In genomic region chr14:106618480-106618951, GRCh38 we compare ENCODE assay signal across 8 cellular contexts.
DNase-seq lines count a peak whose midpoint lies in the region; ATAC-seq and TF ChIP-seq lines count a peak whose summit lies in the region.
"Not testable (repeated sequence)": the region's sequence is repeated elsewhere in the genome, so short reads cannot be mapped to it uniquely, and the experiment has no call there.

No MANE protein-coding gene starts in this region.

- H3K36me3 Mint-ChIP-seq in CD8-positive, alpha-beta T cell; neural progenitor cell: not testable (repeated sequence)

- CTCF ChIA-PET in CD8-positive, alpha-beta T cell (lab: Charles Lee) = interaction anchor here (0.6 to 1.3 kb wide), 8 partner anchors 8 to 32 kb away, joined by 3 to 7 read pairs (median 4); no protein-coding TSS in a partner anchor

- not testable (repeated sequence) for H3K27ac ChIP-seq in CD8-positive, alpha-beta T cell (ENCODE audit: low read depth, low read length); neural progenitor cell

- peak; percentile 80 for ATAC-seq in CD8-positive, alpha-beta T cell

- intact Hi-C loops in CD8-positive, alpha-beta T cell (cut with DNase I, micrococcal nuclease) = not testable (repeated sequence)

- not testable (repeated sequence) for H3K9me3 Mint-ChIP-seq in CD8-positive, alpha-beta T cell
- peaks cover 44% of the 10 kb centered on the region for H3K9me3 Mint-ChIP-seq in neural progenitor cell

- H3K4me1 ChIP-seq in CD8-positive, alpha-beta T cell (ENCODE audit: insufficient read depth, low read length); neural progenitor cell: not testable (repeated sequence)

- H3K27me3 Mint-ChIP-seq in CD8-positive, alpha-beta T cell (ENCODE audit: low read depth) = peaks cover 32% of the 10 kb centered on the region
- H3K27me3 Mint-ChIP-seq in neural progenitor cell (ENCODE audit: insufficient read depth, low read depth) = peaks cover 12% of the 10 kb centered on the region

- not testable (repeated sequence) for H3K79me2 ChIP-seq in neural progenitor cell (ENCODE audit: low read depth)

- H3K9ac ChIP-seq in neural progenitor cell = not testable (repeated sequence)

- TF ChIP-seq CTCF in CD8-positive, alpha-beta T cell (IDR thresholded peaks at IDR 0.05) = peak; percentile 92
- TF ChIP-seq CTCF in HFF-Myc (IDR thresholded peaks at IDR 0.05; ENCODE audit: low read depth, low read length, missing control alignments) = peak; percentile 62
- TF ChIP-seq CTCF in fibroblast of mammary gland (conservative IDR thresholded peaks at IDR 0.05; ENCODE audit: control insufficient read depth, insufficient read depth, low read depth, low read length) = peak; percentile 21
- TF ChIP-seq CTCF in neural progenitor cell (IDR thresholded peaks at IDR 0.05) = peak; percentile 42

- H3K27ac Mint-ChIP-seq in CD8-positive, alpha-beta T cell; neural progenitor cell: not testable (repeated sequence)

- not testable (repeated sequence) for H3K27me3 ChIP-seq in CD8-positive, alpha-beta T cell (ENCODE audit: insufficient read depth, low read length); neural progenitor cell

- DNase-seq in CD8-positive, alpha-beta T cell = peak; percentile 53 to 86 (median 71)
- DNase-seq in HFF-Myc (ENCODE audit: extremely low read depth, low read depth); fibroblast of mammary gland (ENCODE audit: low read depth): not testable (repeated sequence)
- DNase-seq in NCI-H748 treated with DMSO at 0.1 percent for 48 hours (lab: John Stamatoyannopoulos, UW) (peak; percentile 80), neural progenitor cell (ENCODE audit: low spot score) (peak; percentile 3)
- DNase-seq in activated CD4-positive, CD25-positive, alpha-beta regulatory T cell (lab: John Stamatoyannopoulos, UW) = peak in 3 of 4 experiments; percentile 22 to 72 (median 29)
- DNase-seq in activated effector memory CD4-positive, alpha-beta T cell treated with anti-CD3 and anti-CD28 coated beads, Interleukin-2, amount 50 U/mL, for 16 hours = peak; percentile 93
- DNase-seq in stimulated activated CD8-positive, alpha-beta memory T cell treated with anti-CD3 and anti-CD28 coated beads, Interleukin-4, amount 100 ng/mL, for 48 hours = peak; percentile 97

- H3F3A ChIP-seq in neural progenitor cell (ENCODE audit: low read depth) = not testable (repeated sequence)

- not testable (repeated sequence) for H2AFZ ChIP-seq in neural progenitor cell (replicated peaks)

- not testable (repeated sequence) for H3K9me3 ChIP-seq in CD8-positive, alpha-beta T cell (ENCODE audit: low read length)
- H3K9me3 ChIP-seq in neural progenitor cell (ENCODE audit: low read depth) = peaks cover 13% of the 10 kb centered on the region

- not testable (repeated sequence) for H3K4me3 Mint-ChIP-seq in CD8-positive, alpha-beta T cell; neural progenitor cell

- H4K20me1 ChIP-seq in neural progenitor cell (ENCODE audit: low read depth) = not testable (repeated sequence)

- H3K4me3 ChIP-seq in CD8-positive, alpha-beta T cell (ENCODE audit: low read depth, low read length); HFF-Myc (replicated peaks; ENCODE audit: low read depth, low read length); fibroblast of mammary gland (ENCODE audit: control insufficient read depth, low read depth, low read length); neural progenitor cell: not testable (repeated sequence)

- H3K36me3 ChIP-seq in CD8-positive, alpha-beta T cell (ENCODE audit: insufficient read depth, low read length); neural progenitor cell: not testable (repeated sequence)

- POLR2A ChIA-PET in CD8-positive, alpha-beta T cell (lab: Charles Lee) = not testable (repeated sequence)

- not testable (repeated sequence) for H3K4me2 ChIP-seq in neural progenitor cell

- peaks cover 14% of the 10 kb centered on the region for H3K4me1 Mint-ChIP-seq in CD8-positive, alpha-beta T cell (ENCODE audit: low read depth)
- H3K4me1 Mint-ChIP-seq in neural progenitor cell = not testable (repeated sequence)

Comparison
In these comparisons a context has a peak if more than half of its experiments do, and no peak if none do; other contexts are left out.
1. CTCF ChIP-seq: peak in every context shown above with its lines; median percentile 92 in CD8-positive, alpha-beta T cell; 62 in HFF-Myc; 42 in neural progenitor cell; 21 in fibroblast of mammary gland.